19 cellular contexts compared by ENCODE assay signal in genomic region chr7:137890449-137890916, GRCh38. TPM values are rescaled to one million over a fixed set of nuclear protein-coding genes. Genes with fewer than 3 reads are reported as not detected.
DNase-seq lines count a peak whose midpoint lies in the region; ATAC-seq lines count a peak whose summit lies in the region.
"Had no signal": no experiment of that assay in that cellular context is flagged by ENCODE, and none has a peak within 500 bp of the region (broad histone marks: within the 10 kb centered on the region; RNA-seq: fewer than 3 reads in every experiment).

No MANE protein-coding gene starts in this region.

- H3K9me3 ChIP-seq in SJCRH30 (replicated peaks) (no peaks in the 10 kb centered on the region), MG63 (no peaks in the 10 kb centered on the region)
- H3K9me3 ChIP-seq: upper lobe of left lung had no signal

- peak; percentile 53 to 87 for ATAC-seq in activated naive CD4-positive, alpha-beta T cell treated with anti-CD3 and anti-CD28 coated beads, Interleukin-2, amount 50 U/mL, for 72 hours
- ATAC-seq in left cardiac atrium (peak; percentile 69 to 77), HG03520 (IDR thresholded peaks at IDR 0.05; ENCODE audit: unreplicated experiment) (no peak)

- H3K4me3 ChIP-seq in SJCRH30 (no peak overlapping the region), MG63 (no peak overlapping the region)
- H3K4me3 ChIP-seq: lung, upper lobe of left lung had no signal

- no peaks in the 10 kb centered on the region for H3K4me1 ChIP-seq in SJCRH30

- H3K27ac Mint-ChIP-seq in activated naive CD4-positive, alpha-beta T cell treated with anti-CD3 and anti-CD28 coated beads, Interleukin-2, amount 50 U/mL, for 72 hours: peak overlapping the region in 1 of 2 donors; percentile 93
- H3K27ac Mint-ChIP-seq: nephron; T-helper 2 cell treated with Interferon-gamma antibody and Interleukin-4, amounts not matched to agents 5 μg/mL and 100 μg/mL, for 36 hours had no signal

- H3K36me3 ChIP-seq in SJCRH30 (no peaks in the 10 kb centered on the region; the same call in 1 of the 2 replicates), MG63 (peaks cover 2% of the 10 kb centered on the region)

- peaks cover 0 to 22% of the 10 kb centered on the region in 2 donors for H3K36me3 Mint-ChIP-seq in activated naive CD4-positive, alpha-beta T cell treated with anti-CD3 and anti-CD28 coated beads, Interleukin-2, amount 50 U/mL, for 72 hours

- DNase-seq in activated naive CD4-positive, alpha-beta T cell treated with anti-CD3 and anti-CD28 coated beads, Interleukin-2, amount 50 U/mL, for 72 hours (ENCODE audit: low spot score in 2 of 2): no peak
- no peak for DNase-seq in activated naive CD4-positive, alpha-beta T cell treated with anti-CD3 and anti-CD28 coated beads, Interleukin-2, amount 50 U/mL, for 16 hours
- DNase-seq in SJCRH30 (peak; percentile 17 to 50), left cardiac atrium (peak; percentile 47), stromal cell of bone marrow (ENCODE audit: low read depth) (peak; percentile 23), NCI-H510A (lab: John Stamatoyannopoulos, UW) (no peak), MG63 (no peak)
- DNase-seq: activated CD4-positive, alpha-beta T cell treated with anti-CD3 and anti-CD28 coated beads for 4 hours; activated effector memory CD4-positive, alpha-beta T cell treated with Interleukin-2 at 50 U/mL for 16 hours; Calu3; dermis blood vessel endothelial cell; NCI-H1930; NCI-H774; stimulated activated CD4-positive, alpha-beta T cell treated with anti-CD3 and anti-CD28 coated beads, Interleukin-2, amount 100 ng/mL, for 24 hours; upper lobe of left lung had no signal

- intact Hi-C loops in left cardiac atrium (cut with DNase I): no loop called here

- no peak overlapping the region for H3K27ac ChIP-seq in SJCRH30

- H3K27me3 ChIP-seq in SJCRH30 (no peaks in the 10 kb centered on the region), MG63 (no peaks in the 10 kb centered on the region)
- H3K27me3 ChIP-seq: upper lobe of left lung had no signal

- H3K9me3 Mint-ChIP-seq in activated naive CD4-positive, alpha-beta T cell treated with anti-CD3 and anti-CD28 coated beads, Interleukin-2, amount 50 U/mL, for 72 hours: no peaks in the 10 kb centered on the region
- H3K9me3 Mint-ChIP-seq: nephron; T-helper 2 cell treated with Interferon-gamma antibody and Interleukin-4, amounts not matched to agents 5 μg/mL and 100 μg/mL, for 36 hours had no signal

RNA-seq across cellular contexts. Expression of gene DGKI, which starts 43.7 kb away (rescaled TPM):
- total RNA-seq in activated naive CD4-positive, alpha-beta T cell treated with anti-CD3 and anti-CD28 coated beads, Interleukin-2, amount 50 U/mL, for 72 hours: 10 to 100 TPM in 1 of 2 donors, under 1 TPM in 1; 0.71 to 16.8 TPM
- 0.05 TPM in 1 of 2 replicates, not detected in the other for total RNA-seq in SJCRH30 (2014; rRNA removed; shearing (Covaris generic))
- total RNA-seq in left cardiac atrium: 10 to 100 TPM in 1 of 2 donors, 1 to 10 TPM in 1; 7.2 to 19.1 TPM
- total RNA-seq in MG63 (2014; rRNA removed; shearing (Covaris generic); ENCODE audit: low replicate concordance): 0.12 and 0.43 TPM in 2 replicates
- total RNA-seq: Calu3 had no signal

Comparison
In these comparisons a context has a peak if more than half of its experiments do, and no peak if none do; other contexts are left out.
1. DNase-seq: peak in SJCRH30 (2 of 2), left cardiac atrium (single experiment) and stromal cell of bone marrow (single experiment); none in activated naive CD4-positive, alpha-beta T cell treated with anti-CD3 and anti-CD28 coated beads, Interleukin-2, amount 50 U/mL, for 72 hours (0 of 2), activated naive CD4-positive, alpha-beta T cell treated with anti-CD3 and anti-CD28 coated beads, Interleukin-2, amount 50 U/mL, for 16 hours (single experiment), NCI-H510A (single experiment) and MG63 (single experiment).